In genomic region chr20:40506567-40506966, GRCh38 we compare ENCODE assay signal across 8 cellular contexts.
DNase-seq lines count a peak whose midpoint lies in the region; ATAC-seq, FAIRE-seq and TF ChIP-seq lines count a peak whose summit lies in the region.

No MANE protein-coding gene starts in this region.

- TF ChIP-seq POLR2A in NB4 (IDR thresholded peaks at IDR 0.05; ENCODE audit: extremely low read depth, insufficient read length) (no peak), body of pancreas (IDR thresholded peaks at IDR 0.05) (no peak)

- H3K4me2 ChIP-seq in keratinocyte (ENCODE audit: control insufficient read depth, extremely low read depth, insufficient read depth, low read depth, low read length): no peak overlapping the region

- H3K27ac ChIP-seq in body of pancreas (no peak overlapping the region), keratinocyte (ENCODE audit: control insufficient read depth, insufficient read depth, low read length) (no peak overlapping the region)

- no peaks in the 10 kb centered on the region for H3K36me3 ChIP-seq in body of pancreas (replicated peaks in 1 of 2; ENCODE audit: insufficient read depth in 1 of 2, low read depth in 2 of 2)
- H3K36me3 ChIP-seq in keratinocyte (ENCODE audit: control insufficient read depth in 2 of 2, extremely low read depth in 1 of 2, insufficient read depth in 2 of 2, low read length in 2 of 2): no peaks in the 10 kb centered on the region

- H3K4me1 ChIP-seq in body of pancreas (no peaks in the 10 kb centered on the region), keratinocyte (ENCODE audit: control insufficient read depth, extremely low read depth, insufficient read depth, low read length) (peaks cover 17% of the 10 kb centered on the region)

- H3K9me3 ChIP-seq in body of pancreas (no peaks in the 10 kb centered on the region), keratinocyte (ENCODE audit: control insufficient read depth, low read depth, low read length) (no peaks in the 10 kb centered on the region)

- no peaks in the 10 kb centered on the region for H3K27me3 ChIP-seq in body of pancreas
- no peaks in the 10 kb centered on the region for H3K27me3 ChIP-seq in keratinocyte (ENCODE audit: control insufficient read depth, extremely low read depth, insufficient read depth, low read length)

- ATAC-seq in body of pancreas (peak; percentile 45), GM19324 (IDR thresholded peaks at IDR 0.05; ENCODE audit: low FRiP score, unreplicated experiment) (no peak), HG02870 (IDR thresholded peaks at IDR 0.05; ENCODE audit: unreplicated experiment) (no peak)
- ATAC-seq in stimulated activated naive CD8-positive, alpha-beta T cell treated with anti-CD3 and anti-CD28 coated beads, Interleukin-15, Interleukin-2, amounts not matched to agents 100 U/mL and 50 U/mL, for 24 hours: peak; percentile 63

- no peak overlapping the region for H2AFZ ChIP-seq in keratinocyte (ENCODE audit: control insufficient read depth, low read length)

- 55 to 82% methylated on average over 8 to 9 of the region's 9 CpGs for whole genome bisulfite sequencing in body of pancreas, 2 donors

- no peaks in the 10 kb centered on the region for H4K20me1 ChIP-seq in keratinocyte (ENCODE audit: control insufficient read depth, extremely low read depth, insufficient read depth, low read length)

- FAIRE-seq in keratinocyte (lab: Jason Lieb, UNC): peak; percentile 85

- TF ChIP-seq CTCF in NB4 (IDR thresholded peaks at IDR 0.05; ENCODE audit: low read depth, low read length): peak; percentile 15
- TF ChIP-seq CTCF in body of pancreas (IDR thresholded peaks at IDR 0.05): no peak
- peak in 2 of 3 experiments; percentile 13 to 60 for TF ChIP-seq CTCF in keratinocyte (optimal IDR thresholded peaks at IDR 0.05 in 1 of 3, IDR thresholded peaks at IDR 0.05 in 1 of 3, conservative IDR thresholded peaks at IDR 0.05 in 1 of 3; ENCODE audit: extremely low read depth in 1 of 3, insufficient read depth in 2 of 3, low read length in 3 of 3)

- dilution Hi-C loops in keratinocyte (cut with MboI; ENCODE audit: extremely low pct_ligation_motif_present, low sequenced_read_pairs): no loop called here

- no peak overlapping the region for H3K9ac ChIP-seq in keratinocyte (ENCODE audit: control insufficient read depth, extremely low read depth, insufficient read depth, low read length)

- H3K4me3 ChIP-seq in NB4 (ENCODE audit: low read depth, low read length) (no peak overlapping the region), body of pancreas (no peak overlapping the region), keratinocyte (ENCODE audit: control insufficient read depth in 2 of 3, extremely low read depth in 1 of 3, insufficient read depth in 2 of 3, low read depth in 1 of 3, low read length in 3 of 3) (no peak overlapping the region)

- intact Hi-C loops in body of pancreas (cut with DNase I): no loop called here

- DNase-seq in C1 segment of cervical spinal cord (lab: John Stamatoyannopoulos, UW) (peak in 12 of 14 donors; percentile 14 to 91 (median 67)), NB4 (ENCODE audit: low read depth) (peak; percentile 100), body of pancreas (peak; percentile 31 to 88 (median 51)), keratinocyte (ENCODE audit: low read depth, low spot score) (peak; percentile 97), NCI-H524 (lab: John Stamatoyannopoulos, UW) (no peak)
- peak; percentile 47 for DNase-seq in stimulated activated naive CD8-positive, alpha-beta T cell treated with anti-CD3 and anti-CD28 coated beads, Interleukin-15, Interleukin-2, amounts not matched to agents 100 U/mL and 50 U/mL, for 24 hours

- no peaks in the 10 kb centered on the region for H3K9me1 ChIP-seq in keratinocyte (ENCODE audit: control insufficient read depth, extremely low read depth, insufficient read depth, low read length)

- no peaks in the 10 kb centered on the region for H3K79me2 ChIP-seq in keratinocyte (ENCODE audit: control insufficient read depth, insufficient read depth, low read length)

Comparison
In these comparisons a context has a peak if more than half of its experiments do, and no peak if none do; other contexts are left out.
1. DNase-seq: peak in C1 segment of cervical spinal cord (12 of 14), NB4 (single experiment), body of pancreas (4 of 4), keratinocyte (single experiment) and stimulated activated naive CD8-positive, alpha-beta T cell treated with anti-CD3 and anti-CD28 coated beads, Interleukin-15, Interleukin-2, amounts not matched to agents 100 U/mL and 50 U/mL, for 24 hours (single experiment); none in NCI-H524 (0 of 2).
2. CTCF ChIP-seq: peak in NB4 (single experiment) and keratinocyte (2 of 3); none in body of pancreas (0 of 7).
3. ATAC-seq: peak in body of pancreas (single experiment) and stimulated activated naive CD8-positive, alpha-beta T cell treated with anti-CD3 and anti-CD28 coated beads, Interleukin-15, Interleukin-2, amounts not matched to agents 100 U/mL and 50 U/mL, for 24 hours (single experiment); none in GM19324 (single experiment) and HG02870 (single experiment).